Comparison of ENCODE assay signal across 1 cellular context in the genomic region with DNA sequence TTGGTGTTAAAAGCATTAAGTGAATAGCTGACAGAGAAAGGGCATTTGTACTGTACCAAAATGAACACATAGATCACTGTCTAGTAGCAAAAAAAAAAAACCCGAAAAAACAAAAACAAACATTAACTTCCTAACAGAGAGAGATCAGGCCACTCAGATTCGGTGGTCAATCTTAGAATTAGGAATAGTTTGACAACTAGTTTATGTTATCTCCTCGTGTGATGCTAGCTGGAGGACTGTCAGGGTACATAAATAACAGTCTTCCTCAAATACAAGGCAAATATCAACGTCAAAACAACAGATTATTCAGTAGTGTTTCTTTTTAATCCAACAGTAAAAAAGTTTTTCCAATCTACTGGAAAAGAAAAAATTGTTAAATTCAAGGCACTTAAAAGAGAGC.
TF ChIP-seq lines count a peak whose summit lies in the region.

No MANE protein-coding gene starts in this region.

TF ChIP-seq in SK-N-SH treated with all-trans-retinoic acid at 6 μM for 48 hours, 23 proteins besides CTCF, POLR2A, EP300 and RAD21 (continued from another document):
- TF ChIP-seq, protein P1, sequence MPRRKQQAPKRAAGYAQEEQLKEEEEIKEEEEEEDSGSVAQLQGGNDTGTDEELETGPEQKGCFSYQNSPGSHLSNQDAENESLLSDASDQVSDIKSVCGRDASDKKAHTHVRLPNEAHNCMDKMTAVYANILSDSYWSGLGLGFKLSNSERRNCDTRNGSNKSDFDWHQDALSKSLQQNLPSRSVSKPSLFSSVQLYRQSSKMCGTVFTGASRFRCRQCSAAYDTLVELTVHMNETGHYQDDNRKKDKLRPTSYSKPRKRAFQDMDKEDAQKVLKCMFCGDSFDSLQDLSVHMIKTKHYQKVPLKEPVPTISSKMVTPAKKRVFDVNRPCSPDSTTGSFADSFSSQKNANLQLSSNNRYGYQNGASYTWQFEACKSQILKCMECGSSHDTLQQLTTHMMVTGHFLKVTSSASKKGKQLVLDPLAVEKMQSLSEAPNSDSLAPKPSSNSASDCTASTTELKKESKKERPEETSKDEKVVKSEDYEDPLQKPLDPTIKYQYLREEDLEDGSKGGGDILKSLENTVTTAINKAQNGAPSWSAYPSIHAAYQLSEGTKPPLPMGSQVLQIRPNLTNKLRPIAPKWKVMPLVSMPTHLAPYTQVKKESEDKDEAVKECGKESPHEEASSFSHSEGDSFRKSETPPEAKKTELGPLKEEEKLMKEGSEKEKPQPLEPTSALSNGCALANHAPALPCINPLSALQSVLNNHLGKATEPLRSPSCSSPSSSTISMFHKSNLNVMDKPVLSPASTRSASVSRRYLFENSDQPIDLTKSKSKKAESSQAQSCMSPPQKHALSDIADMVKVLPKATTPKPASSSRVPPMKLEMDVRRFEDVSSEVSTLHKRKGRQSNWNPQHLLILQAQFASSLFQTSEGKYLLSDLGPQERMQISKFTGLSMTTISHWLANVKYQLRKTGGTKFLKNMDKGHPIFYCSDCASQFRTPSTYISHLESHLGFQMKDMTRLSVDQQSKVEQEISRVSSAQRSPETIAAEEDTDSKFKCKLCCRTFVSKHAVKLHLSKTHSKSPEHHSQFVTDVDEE (CRISPR knock-in tag; IDR thresholded peaks at IDR 0.05): no peak
- TF ChIP-seq BACH2 (CRISPR knock-in tag; IDR thresholded peaks at IDR 0.05; ENCODE audit: borderline replicate concordance): no peak
- TF ChIP-seq ARNTL (CRISPR knock-in tag; IDR thresholded peaks at IDR 0.05; ENCODE audit: borderline replicate concordance, low read depth): no peak
- TF ChIP-seq, protein P2, sequence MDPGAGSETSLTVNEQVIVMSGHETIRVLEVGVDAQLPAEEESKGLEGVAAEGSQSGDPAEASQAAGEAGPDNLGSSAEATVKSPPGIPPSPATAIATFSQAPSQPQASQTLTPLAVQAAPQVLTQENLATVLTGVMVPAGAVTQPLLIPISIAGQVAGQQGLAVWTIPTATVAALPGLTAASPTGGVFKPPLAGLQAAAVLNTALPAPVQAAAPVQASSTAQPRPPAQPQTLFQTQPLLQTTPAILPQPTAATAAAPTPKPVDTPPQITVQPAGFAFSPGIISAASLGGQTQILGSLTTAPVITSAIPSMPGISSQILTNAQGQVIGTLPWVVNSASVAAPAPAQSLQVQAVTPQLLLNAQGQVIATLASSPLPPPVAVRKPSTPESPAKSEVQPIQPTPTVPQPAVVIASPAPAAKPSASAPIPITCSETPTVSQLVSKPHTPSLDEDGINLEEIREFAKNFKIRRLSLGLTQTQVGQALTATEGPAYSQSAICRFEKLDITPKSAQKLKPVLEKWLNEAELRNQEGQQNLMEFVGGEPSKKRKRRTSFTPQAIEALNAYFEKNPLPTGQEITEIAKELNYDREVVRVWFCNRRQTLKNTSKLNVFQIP (CRISPR knock-in tag; IDR thresholded peaks at IDR 0.05; ENCODE audit: borderline replicate concordance, low read depth): no peak
- no peak for TF ChIP-seq ISL1 (CRISPR knock-in tag; IDR thresholded peaks at IDR 0.05)
